In genomic region chr1:235292790-235293189, GRCh38 we compare ENCODE assay signal across 19 cellular contexts. TPM values are rescaled to one million over a fixed set of nuclear protein-coding genes. Genes with fewer than 3 reads are reported as not detected.
DNase-seq lines count a peak whose midpoint lies in the region; ATAC-seq and TF ChIP-seq lines count a peak whose summit lies in the region.
"Had no signal": no experiment of that assay in that cellular context is flagged by ENCODE, and none has a peak within 500 bp of the region (broad histone marks: within the 10 kb centered on the region; RNA-seq: fewer than 3 reads in every experiment).

No MANE protein-coding gene starts in this region.

- peaks cover 14% of the 10 kb centered on the region for H3K36me3 Mint-ChIP-seq in activated T-cell treated with anti-CD3 and anti-CD28 coated beads, Interleukin-2, amount 50 U/mL, for 24 hours (ENCODE audit: low read depth)
- H3K36me3 Mint-ChIP-seq in H9 (ENCODE audit: insufficient read depth in 1 of 3, low read depth in 3 of 3) (peaks cover 8 to 16% (median 10%) of the 10 kb centered on the region in 3 experiments), chondrocyte (ENCODE audit: low read depth) (no peaks in the 10 kb centered on the region), neural crest cell (ENCODE audit: low read depth) (peaks cover 7% of the 10 kb centered on the region)

- H3T11ph ChIP-seq in H9 (ENCODE audit: low read length) = no peak overlapping the region

- no peak overlapping the region for H4K91ac ChIP-seq in H9 (ENCODE audit: insufficient read length, low read depth, low read length)

- no peak overlapping the region for H3K18ac ChIP-seq in H9 (ENCODE audit: insufficient read length, low read depth, low read length)

- no peaks in the 10 kb centered on the region for H3K27me3 Mint-ChIP-seq in activated T-cell treated with anti-CD3 and anti-CD28 coated beads, Interleukin-2, amount 50 U/mL, for 24 hours
- H3K27me3 Mint-ChIP-seq in H9 (ENCODE audit: low read depth) (no peaks in the 10 kb centered on the region), chondrocyte (ENCODE audit: low read depth) (no peaks in the 10 kb centered on the region), neural crest cell (ENCODE audit: low read depth) (no peaks in the 10 kb centered on the region)

- H3K27me3 ChIP-seq in H9 (ENCODE audit: insufficient read depth, low read length) (no peaks in the 10 kb centered on the region), esophagus muscularis mucosa (no peaks in the 10 kb centered on the region)
- H3K27me3 ChIP-seq: Peyer's patch had no signal

- no peak overlapping the region for H4K5ac ChIP-seq in H9 (ENCODE audit: insufficient read length, low read depth, low read length)

- no CpG with 5 or more reads among the region's 4 CpGs for WGBS in H9 (ENCODE audit: extremely low coverage, insufficient read length, low lambda C conversion rate)
- WGBS in esophagus muscularis mucosa = 89% methylated on average over 4 of the region's 4 CpGs

- no peak overlapping the region for H3K4ac ChIP-seq in H9 (ENCODE audit: low read depth, low read length)

- H3K4me3 ChIP-seq in esophagus muscularis mucosa = no peak overlapping the region
- H3K4me3 ChIP-seq: Peyer's patch had no signal

- H3K56ac ChIP-seq in H9 (ENCODE audit: insufficient read length, low read depth, low read length) = no peak overlapping the region

- peak overlapping the region; percentile 15 for H3K27ac Mint-ChIP-seq in activated T-cell treated with anti-CD3 and anti-CD28 coated beads, Interleukin-2, amount 50 U/mL, for 24 hours
- H3K27ac Mint-ChIP-seq in H9 = peak overlapping the region in 2 of 3 experiments; percentile 8 to 77; a peak in 3 of 7 replicates
- H3K27ac Mint-ChIP-seq in chondrocyte (ENCODE audit: unreplicated experiment) = peak overlapping the region; percentile 12
- H3K27ac Mint-ChIP-seq in neural crest cell (ENCODE audit: unreplicated experiment) = peak overlapping the region; percentile 43

- H3K27ac ChIP-seq in H9 (ENCODE audit: insufficient read length, low read depth, low read length) = no peak overlapping the region
- no peak overlapping the region for H3K27ac ChIP-seq in esophagus muscularis mucosa (replicated peaks in 1 of 4)
- H3K27ac ChIP-seq: Peyer's patch had no signal

- no peak for TF ChIP-seq POLR2A in esophagus muscularis mucosa (IDR thresholded peaks at IDR 0.05; ENCODE audit: low read depth)

- H2BK20ac ChIP-seq in H9 (ENCODE audit: low read depth, low read length, poor library complexity, severe bottlenecking) = no peak overlapping the region

- H3K4me1 Mint-ChIP-seq in activated T-cell treated with anti-CD3 and anti-CD28 coated beads, Interleukin-2, amount 50 U/mL, for 24 hours (ENCODE audit: low read depth) = peaks cover 65% of the 10 kb centered on the region
- H3K4me1 Mint-ChIP-seq in H9 = peaks cover 16 to 26% of the 10 kb centered on the region in 2 experiments
- peaks cover 12% of the 10 kb centered on the region for H3K4me1 Mint-ChIP-seq in chondrocyte (ENCODE audit: low read depth)
- peaks cover 4% of the 10 kb centered on the region for H3K4me1 Mint-ChIP-seq in neural crest cell

- no peaks in the 10 kb centered on the region for H3K36me3 ChIP-seq in esophagus muscularis mucosa
- H3K36me3 ChIP-seq: Peyer's patch had no signal

- intact Hi-C loops in esophagus muscularis mucosa (cut with DNase I) = no loop called here

- H3K9me3 ChIP-seq in H9 (ENCODE audit: control insufficient read depth, low read depth, low read length) (no peaks in the 10 kb centered on the region), esophagus muscularis mucosa (no peaks in the 10 kb centered on the region)
- H3K9me3 ChIP-seq: Peyer's patch had no signal

- H3K79me2 ChIP-seq in H9 (ENCODE audit: insufficient read depth, low read length) = peaks cover 30% of the 10 kb centered on the region; the same call in 1 of the 2 replicates

- ATAC-seq in GM19455 (IDR thresholded peaks at IDR 0.05; ENCODE audit: unreplicated experiment) = no peak

- H3K9ac ChIP-seq in H9 (ENCODE audit: extremely low read depth, insufficient read length, low read length) = no peak overlapping the region

- in situ Hi-C loops in G401 (cut with HindIII; ENCODE audit: low sequenced_read_pairs) = no loop called here

- H2AK5ac ChIP-seq in H9 (ENCODE audit: insufficient read length, low read length) = no peak overlapping the region

- H3K4me2 ChIP-seq in H9 (ENCODE audit: insufficient read depth, insufficient read length, low read length) = no peak overlapping the region

- no peak overlapping the region for H2BK15ac ChIP-seq in H9 (ENCODE audit: low read depth, low read length)

- no peak overlapping the region for H2AFZ ChIP-seq in H9 (ENCODE audit: low read length)

- H3K23me2 ChIP-seq in H9 (ENCODE audit: insufficient read length, low read depth, low read length, poor library complexity, severe bottlenecking) = no peaks in the 10 kb centered on the region

- H4K8ac ChIP-seq in H9 (replicated peaks; ENCODE audit: insufficient read length, low read depth, low read length) = no peak overlapping the region

- no peak overlapping the region for H3K23ac ChIP-seq in H9 (ENCODE audit: insufficient read length, low read depth, low read length)

- H3K4me1 ChIP-seq in H9 (ENCODE audit: insufficient read depth, low read length) = no peaks in the 10 kb centered on the region; the same call in 1 of the 2 replicates
- peaks cover 4 to 52% (median 34%) of the 10 kb centered on the region in 4 donors for H3K4me1 ChIP-seq in esophagus muscularis mucosa

- H3K14ac ChIP-seq in H9 (ENCODE audit: insufficient read depth, low read length) = no peak overlapping the region

- TF ChIP-seq EP300 in esophagus muscularis mucosa (IDR thresholded peaks at IDR 0.05) = no peak

- H2BK120ac ChIP-seq in H9 (ENCODE audit: low read depth, low read length, poor library complexity, severe bottlenecking) = no peak overlapping the region

- no peak for TF ChIP-seq CTCF in H9 (conservative IDR thresholded peaks at IDR 0.05)
- TF ChIP-seq CTCF in chondrocyte (IDR thresholded peaks at IDR 0.05) = no peak
- no peak for TF ChIP-seq CTCF in neural crest cell (conservative IDR thresholded peaks at IDR 0.05)
- no peak for TF ChIP-seq CTCF in esophagus muscularis mucosa (IDR thresholded peaks at IDR 0.05)

- no peak overlapping the region for H2BK12ac ChIP-seq in H9 (ENCODE audit: insufficient read length, low read depth, low read length)

- H3K79me1 ChIP-seq in H9 (ENCODE audit: insufficient read depth, low read depth, low read length, poor library complexity, severe bottlenecking) = no peaks in the 10 kb centered on the region

- no peaks in the 10 kb centered on the region for H4K20me1 ChIP-seq in H9 (ENCODE audit: control insufficient read depth, insufficient read depth, insufficient read length)

- DNase-seq in activated T-cell treated with anti-CD3 and anti-CD28 coated beads, Interleukin-2, amount 50 U/mL, for 24 hours = no peak
- DNase-seq in activated T-cell treated with anti-CD3 and anti-CD28 coated beads for 4 hours (no peak), H9 (no peak), chondrocyte (ENCODE audit: low spot score) (no peak), neural crest cell (ENCODE audit: low read depth, low spot score) (no peak), esophagus muscularis mucosa (ENCODE audit: extremely low spot score) (no peak), G401 (ENCODE audit: low spot score) (no peak)
- DNase-seq: C1 segment of cervical spinal cord, DMS79, GF-D8, Kasumi-1, NCI-H1105 treated with DMSO at 0.1 percent for 48 hours, NCI-H187 treated with DMSO at 0.1 percent for 48 hours, NCI-H2171, NCI-H446 treated with DMSO at 0.1 percent for 48 hours, NCI-H774, Peyer's patch, SHP77 had no signal

- no peak overlapping the region for H2BK5ac ChIP-seq in H9 (ENCODE audit: insufficient read length, low read length)

- H3K4me3 Mint-ChIP-seq in activated T-cell treated with anti-CD3 and anti-CD28 coated beads, Interleukin-2, amount 50 U/mL, for 24 hours = no peak overlapping the region
- H3K4me3 Mint-ChIP-seq in H9 (no peak overlapping the region), chondrocyte (ENCODE audit: unreplicated experiment) (no peak overlapping the region), neural crest cell (no peak overlapping the region)

- no peaks in the 10 kb centered on the region for H3K9me3 Mint-ChIP-seq in activated T-cell treated with anti-CD3 and anti-CD28 coated beads, Interleukin-2, amount 50 U/mL, for 24 hours
- peaks cover 8 to 15% of the 10 kb centered on the region in 2 experiments for H3K9me3 Mint-ChIP-seq in H9
- peaks cover 3% of the 10 kb centered on the region for H3K9me3 Mint-ChIP-seq in chondrocyte (ENCODE audit: low read depth)
- peaks cover 6% of the 10 kb centered on the region for H3K9me3 Mint-ChIP-seq in neural crest cell

RNA-seq across cellular contexts. Expression of gene ARID4B, which starts 35.2 kb away (rescaled TPM):
- total RNA-seq in H9 (2021) (32.8 and 34.0 TPM in 2 replicates), chondrocyte (26.5 to 33.5 TPM (median 26.5 TPM) in 3 replicates), neural crest cell (43.6 and 46.0 TPM in 2 replicates), esophagus muscularis mucosa (10 to 100 TPM; 23.0 to 38.2 (median 29.2) TPM)
- total RNA-seq in G401 (2014; rRNA removed; shearing (Covaris generic)) = 6.6 and 11.2 TPM in 2 replicates

RNA-seq across cellular contexts. Expression of gene GGPS1, which starts 35.6 kb away (rescaled TPM):
- 43.3 and 44.7 TPM in 2 replicates for total RNA-seq in H9 (2021)
- total RNA-seq in chondrocyte = 39.1 to 44.5 TPM (median 39.4 TPM) in 3 replicates
- total RNA-seq in neural crest cell = 57.2 and 58.0 TPM in 2 replicates
- total RNA-seq in esophagus muscularis mucosa = 10 to 100 TPM; 25.7 to 30.5 (median 28.7) TPM
- total RNA-seq in G401 (2014; rRNA removed; shearing (Covaris generic)) = 9.9 and 35.0 TPM in 2 replicates
